In genomic region chr4:15677507-15677988, GRCh38 we compare ENCODE assay signal across 10 cellular contexts. TPM values are rescaled to one million over a fixed set of nuclear protein-coding genes. Genes with fewer than 3 reads are reported as not detected.
DNase-seq lines count a peak whose midpoint lies in the region; ATAC-seq lines count a peak whose summit lies in the region.
"Had no signal": no experiment of that assay in that cellular context is flagged by ENCODE, and none has a peak within 500 bp of the region (broad histone marks: within the 10 kb centered on the region; RNA-seq: fewer than 3 reads in every experiment).

No MANE protein-coding gene starts in this region.

- H3K23ac ChIP-seq in mesenchymal stem cell (ENCODE audit: low read length in 2 of 2), result no peak overlapping the region

- H3K9me3 ChIP-seq in mesenchymal stem cell (ENCODE audit: control insufficient read depth, low read length), result no peaks in the 10 kb centered on the region

- no peak overlapping the region for H2BK12ac ChIP-seq in mesenchymal stem cell (ENCODE audit: low read length in 2 of 2)

- H4K8ac ChIP-seq in mesenchymal stem cell (ENCODE audit: low read length), result no peak overlapping the region

- H2AK5ac ChIP-seq in mesenchymal stem cell (ENCODE audit: low read length, severe bottlenecking), result no peak overlapping the region

- ATAC-seq in GM18909 (IDR thresholded peaks at IDR 0.05; ENCODE audit: poor library complexity, unreplicated experiment) (no peak), GM18907 (IDR thresholded peaks at IDR 0.05; ENCODE audit: unreplicated experiment) (no peak)

- H3K4ac ChIP-seq in mesenchymal stem cell (ENCODE audit: low read depth in 1 of 2, low read length in 2 of 2), result no peak overlapping the region

- no peaks in the 10 kb centered on the region for H3K27me3 ChIP-seq in mesenchymal stem cell (ENCODE audit: control insufficient read depth in 1 of 2, insufficient read depth in 1 of 2, low read length in 2 of 2)

- H4K91ac ChIP-seq in mesenchymal stem cell (ENCODE audit: low read length), result no peak overlapping the region

- no peak overlapping the region for H3K4me3 ChIP-seq in mesenchymal stem cell (ENCODE audit: insufficient read depth in 1 of 2, low read depth in 1 of 2, low read length in 2 of 2)

- peak; percentile 27 for DNase-seq in DMS53 treated with DMSO at 0.1 percent for 48 hours (lab: John Stamatoyannopoulos, UW; ENCODE audit: unreplicated experiment)
- peak; percentile 53 for DNase-seq in LHCN-M2 (ENCODE audit: low read depth)
- peak; percentile 28 to 51 for DNase-seq in dermis microvascular lymphatic vessel endothelial cell (ENCODE audit: low read depth in 2 of 2)
- peak; percentile 62 for DNase-seq in mesenchymal stem cell
- no peak for DNase-seq in NOMO-1 treated with DMSO at 0.1 percent for 48 hours (lab: John Stamatoyannopoulos, UW; ENCODE audit: unreplicated experiment)
- no peak for DNase-seq in SHP77 (lab: John Stamatoyannopoulos, UW)
- DNase-seq: NCI-H446 treated with DMSO at 0.1 percent for 48 hours had no signal

- H3K36me3 ChIP-seq in mesenchymal stem cell (ENCODE audit: control insufficient read depth in 1 of 2, insufficient read depth in 2 of 2, low read depth in 1 of 2, low read length in 2 of 2), result no peaks in the 10 kb centered on the region

- no peaks in the 10 kb centered on the region for H3K4me1 ChIP-seq in mesenchymal stem cell (ENCODE audit: control insufficient read depth, insufficient read depth, low read depth, low read length)
- H3K4me1 ChIP-seq: parathyroid adenoma had no signal

- WGBS in mesenchymal stem cell, result 91% methylated on average over 2 of the region's 2 CpGs

- H3K79me1 ChIP-seq in mesenchymal stem cell (replicated peaks; ENCODE audit: low read length, poor library complexity, severe bottlenecking), result no peaks in the 10 kb centered on the region

- H3K18ac ChIP-seq in mesenchymal stem cell (ENCODE audit: low read depth in 1 of 2, low read length in 2 of 2), result peak overlapping the region in 1 of 2 experiments; percentile 33

- H2BK120ac ChIP-seq in mesenchymal stem cell (ENCODE audit: low read depth, low read length), result no peak overlapping the region

- H3K9ac ChIP-seq in mesenchymal stem cell (ENCODE audit: low read length), result no peak overlapping the region
- H3K9ac ChIP-seq: parathyroid adenoma had no signal

- peak overlapping the region; percentile 15 for H2BK5ac ChIP-seq in mesenchymal stem cell (ENCODE audit: low read depth, low read length, poor library complexity, severe bottlenecking)

- no peak overlapping the region for H2AFZ ChIP-seq in mesenchymal stem cell (ENCODE audit: low read depth, low read length)
- H2AFZ ChIP-seq: parathyroid adenoma had no signal

- peak overlapping the region; percentile 91 for H3K27ac ChIP-seq in mesenchymal stem cell (ENCODE audit: low read length, poor library complexity, severe bottlenecking)
- H3K27ac ChIP-seq: parathyroid adenoma had no signal

- no peak overlapping the region for H2BK15ac ChIP-seq in mesenchymal stem cell (ENCODE audit: low read depth, poor library complexity, severe bottlenecking)

- H3K4me2 ChIP-seq in mesenchymal stem cell (ENCODE audit: low read length, poor library complexity, severe bottlenecking), result peak overlapping the region; percentile 63

- no peak overlapping the region for H3K14ac ChIP-seq in mesenchymal stem cell (ENCODE audit: low read length in 2 of 2)

RNA-seq across cellular contexts. Expression of gene FAM200B, which starts 4.1 kb away (rescaled TPM):
- total RNA-seq in LHCN-M2 (2014; rRNA removed) (53.0 and 59.3 TPM in 2 replicates), dermis microvascular lymphatic vessel endothelial cell (19.8 and 20.1 TPM in 2 replicates)
- 96.7 TPM for polyA plus RNA-seq in LHCN-M2 (2012)
- polyA plus RNA-seq in mesenchymal stem cell (2013, experiment 1 of 2), result 71.6 TPM
- 72.1 TPM for polyA plus RNA-seq in mesenchymal stem cell (2013, experiment 2 of 2)

RNA-seq across cellular contexts. Expression of gene FBXL5, which starts 22.4 kb away (rescaled TPM):
- total RNA-seq in LHCN-M2 (2014; rRNA removed), result 165 and 167 TPM in 2 replicates
- polyA plus RNA-seq in LHCN-M2 (2012), result 65.0 TPM
- total RNA-seq in dermis microvascular lymphatic vessel endothelial cell, result 81.9 and 104 TPM in 2 replicates
- 31.5 TPM for polyA plus RNA-seq in mesenchymal stem cell (2013, experiment 1 of 2)
- 32.3 TPM for polyA plus RNA-seq in mesenchymal stem cell (2013, experiment 2 of 2)

RNA-seq across cellular contexts. Expression of gene BST1, which starts 25.3 kb away (rescaled TPM):
- total RNA-seq in LHCN-M2 (2014; rRNA removed), result 1.0 and 2.2 TPM in 2 replicates
- polyA plus RNA-seq in LHCN-M2 (2012), result 6.0 TPM
- total RNA-seq in dermis microvascular lymphatic vessel endothelial cell, result 35.6 and 88.1 TPM in 2 replicates
- polyA plus RNA-seq in mesenchymal stem cell (2013, experiment 1 of 2), result 0.22 TPM
- polyA plus RNA-seq in mesenchymal stem cell (2013, experiment 2 of 2), result 0.37 TPM

Comparison
In these comparisons a context has a peak if more than half of its experiments do, and no peak if none do; other contexts are left out.
1. DNase-seq: peak in DMS53 treated with DMSO at 0.1 percent for 48 hours (single experiment), LHCN-M2 (single experiment), dermis microvascular lymphatic vessel endothelial cell (2 of 2) and mesenchymal stem cell (single experiment); none in NOMO-1 treated with DMSO at 0.1 percent for 48 hours (single experiment) and SHP77 (0 of 2).
2. RNA of gene BST1, which starts 25.3 kb away (total RNA-seq): 35.6 to 88.1 TPM in dermis microvascular lymphatic vessel endothelial cell; 1.0 to 2.2 TPM in LHCN-M2; every median in the first group is over 10 times any median in the second.